ENCODE assay signal across 1 cellular context in the genomic region with DNA sequence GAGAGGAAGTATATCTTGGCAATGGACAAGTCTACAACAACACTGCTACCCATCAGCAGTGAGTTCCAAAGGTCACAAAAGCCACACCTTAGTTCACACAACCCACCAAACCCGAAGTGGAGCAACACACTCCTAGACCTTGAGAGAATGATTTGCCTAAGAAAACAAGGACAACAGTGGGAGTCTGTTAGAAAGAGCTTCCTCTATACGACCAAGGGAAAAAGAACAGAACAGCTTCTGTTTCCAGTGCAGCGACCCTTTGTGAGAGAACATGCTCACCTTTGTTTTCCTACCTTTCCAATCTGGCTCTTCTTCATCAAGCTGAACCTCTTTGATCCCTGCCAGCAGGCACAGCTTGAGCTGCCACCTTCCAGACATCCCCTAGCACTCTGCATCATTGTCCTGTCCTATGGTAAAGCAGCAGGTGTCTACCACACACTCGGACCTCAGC.
TF ChIP-seq lines count a peak whose summit lies in the region.

No MANE protein-coding gene starts in this region.

TF ChIP-seq in HepG2, 621 proteins besides CTCF, POLR2A, EP300 and RAD21 (continued from another document):
- TF ChIP-seq, protein P1, sequence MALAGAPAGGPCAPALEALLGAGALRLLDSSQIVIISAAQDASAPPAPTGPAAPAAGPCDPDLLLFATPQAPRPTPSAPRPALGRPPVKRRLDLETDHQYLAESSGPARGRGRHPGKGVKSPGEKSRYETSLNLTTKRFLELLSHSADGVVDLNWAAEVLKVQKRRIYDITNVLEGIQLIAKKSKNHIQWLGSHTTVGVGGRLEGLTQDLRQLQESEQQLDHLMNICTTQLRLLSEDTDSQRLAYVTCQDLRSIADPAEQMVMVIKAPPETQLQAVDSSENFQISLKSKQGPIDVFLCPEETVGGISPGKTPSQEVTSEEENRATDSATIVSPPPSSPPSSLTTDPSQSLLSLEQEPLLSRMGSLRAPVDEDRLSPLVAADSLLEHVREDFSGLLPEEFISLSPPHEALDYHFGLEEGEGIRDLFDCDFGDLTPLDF (CRISPR knock-in tag; IDR thresholded peaks at IDR 0.05): no peak
- TF ChIP-seq ZNF275 (CRISPR knock-in tag; IDR thresholded peaks at IDR 0.05; ENCODE audit: borderline replicate concordance): no peak
- TF ChIP-seq CHD2 (IDR thresholded peaks at IDR 0.05; ENCODE audit: low read depth, low read length): no peak
- 0 out of 2 replicates have a peak, but pooled peaks have one; percentile 40 for TF ChIP-seq TFE3 (CRISPR knock-in tag; IDR thresholded peaks at IDR 0.05)
- no peak for TF ChIP-seq HNRNPH1 (optimal IDR thresholded peaks at IDR 0.05; ENCODE audit: low read depth, low read length)
- TF ChIP-seq ZNF512B (CRISPR knock-in tag; IDR thresholded peaks at IDR 0.05; ENCODE audit: borderline replicate concordance): no peak
- no peak for TF ChIP-seq KLF11 (CRISPR knock-in tag; IDR thresholded peaks at IDR 0.05)
- TF ChIP-seq ZNF556 (CRISPR knock-in tag; IDR thresholded peaks at IDR 0.05; ENCODE audit: borderline replicate concordance): 0 out of 2 replicates have a peak, but pooled peaks have one; percentile 22
- TF ChIP-seq, protein P2, sequence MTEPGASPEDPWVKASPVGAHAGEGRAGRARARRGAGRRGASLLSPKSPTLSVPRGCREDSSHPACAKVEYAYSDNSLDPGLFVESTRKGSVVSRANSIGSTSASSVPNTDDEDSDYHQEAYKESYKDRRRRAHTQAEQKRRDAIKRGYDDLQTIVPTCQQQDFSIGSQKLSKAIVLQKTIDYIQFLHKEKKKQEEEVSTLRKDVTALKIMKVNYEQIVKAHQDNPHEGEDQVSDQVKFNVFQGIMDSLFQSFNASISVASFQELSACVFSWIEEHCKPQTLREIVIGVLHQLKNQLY (CRISPR knock-in tag; IDR thresholded peaks at IDR 0.05): peak; percentile 61
- TF ChIP-seq JARID2 (CRISPR knock-in tag; IDR thresholded peaks at IDR 0.05; ENCODE audit: insufficient replicate concordance): no peak
- TF ChIP-seq ZNF121 (CRISPR knock-in tag; IDR thresholded peaks at IDR 0.05): peak; percentile 37; the same call in 1 of the 2 replicates
- TF ChIP-seq, protein P3, sequence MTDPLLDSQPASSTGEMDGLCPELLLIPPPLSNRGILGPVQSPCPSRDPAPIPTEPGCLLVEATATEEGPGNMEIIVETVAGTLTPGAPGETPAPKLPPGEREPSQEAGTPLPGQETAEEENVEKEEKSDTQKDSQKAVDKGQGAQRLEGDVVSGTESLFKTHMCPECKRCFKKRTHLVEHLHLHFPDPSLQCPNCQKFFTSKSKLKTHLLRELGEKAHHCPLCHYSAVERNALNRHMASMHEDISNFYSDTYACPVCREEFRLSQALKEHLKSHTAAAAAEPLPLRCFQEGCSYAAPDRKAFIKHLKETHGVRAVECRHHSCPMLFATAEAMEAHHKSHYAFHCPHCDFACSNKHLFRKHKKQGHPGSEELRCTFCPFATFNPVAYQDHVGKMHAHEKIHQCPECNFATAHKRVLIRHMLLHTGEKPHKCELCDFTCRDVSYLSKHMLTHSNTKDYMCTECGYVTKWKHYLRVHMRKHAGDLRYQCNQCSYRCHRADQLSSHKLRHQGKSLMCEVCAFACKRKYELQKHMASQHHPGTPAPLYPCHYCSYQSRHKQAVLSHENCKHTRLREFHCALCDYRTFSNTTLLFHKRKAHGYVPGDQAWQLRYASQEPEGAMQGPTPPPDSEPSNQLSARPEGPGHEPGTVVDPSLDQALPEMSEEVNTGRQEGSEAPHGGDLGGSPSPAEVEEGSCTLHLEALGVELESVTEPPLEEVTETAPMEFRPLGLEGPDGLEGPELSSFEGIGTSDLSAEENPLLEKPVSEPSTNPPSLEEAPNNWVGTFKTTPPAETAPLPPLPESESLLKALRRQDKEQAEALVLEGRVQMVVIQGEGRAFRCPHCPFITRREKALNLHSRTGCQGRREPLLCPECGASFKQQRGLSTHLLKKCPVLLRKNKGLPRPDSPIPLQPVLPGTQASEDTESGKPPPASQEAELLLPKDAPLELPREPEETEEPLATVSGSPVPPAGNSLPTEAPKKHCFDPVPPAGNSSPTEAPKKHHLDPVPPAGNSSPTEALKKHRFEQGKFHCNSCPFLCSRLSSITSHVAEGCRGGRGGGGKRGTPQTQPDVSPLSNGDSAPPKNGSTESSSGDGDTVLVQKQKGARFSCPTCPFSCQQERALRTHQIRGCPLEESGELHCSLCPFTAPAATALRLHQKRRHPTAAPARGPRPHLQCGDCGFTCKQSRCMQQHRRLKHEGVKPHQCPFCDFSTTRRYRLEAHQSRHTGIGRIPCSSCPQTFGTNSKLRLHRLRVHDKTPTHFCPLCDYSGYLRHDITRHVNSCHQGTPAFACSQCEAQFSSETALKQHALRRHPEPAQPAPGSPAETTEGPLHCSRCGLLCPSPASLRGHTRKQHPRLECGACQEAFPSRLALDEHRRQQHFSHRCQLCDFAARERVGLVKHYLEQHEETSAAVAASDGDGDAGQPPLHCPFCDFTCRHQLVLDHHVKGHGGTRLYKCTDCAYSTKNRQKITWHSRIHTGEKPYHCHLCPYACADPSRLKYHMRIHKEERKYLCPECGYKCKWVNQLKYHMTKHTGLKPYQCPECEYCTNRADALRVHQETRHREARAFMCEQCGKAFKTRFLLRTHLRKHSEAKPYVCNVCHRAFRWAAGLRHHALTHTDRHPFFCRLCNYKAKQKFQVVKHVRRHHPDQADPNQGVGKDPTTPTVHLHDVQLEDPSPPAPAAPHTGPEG (CRISPR knock-in tag; IDR thresholded peaks at IDR 0.05): no peak
- no peak for TF ChIP-seq ZNF790 (CRISPR knock-in tag; IDR thresholded peaks at IDR 0.05; ENCODE audit: borderline replicate concordance)
- TF ChIP-seq SMAD3 (CRISPR knock-in tag; IDR thresholded peaks at IDR 0.05): no peak
- TF ChIP-seq, protein P4, sequence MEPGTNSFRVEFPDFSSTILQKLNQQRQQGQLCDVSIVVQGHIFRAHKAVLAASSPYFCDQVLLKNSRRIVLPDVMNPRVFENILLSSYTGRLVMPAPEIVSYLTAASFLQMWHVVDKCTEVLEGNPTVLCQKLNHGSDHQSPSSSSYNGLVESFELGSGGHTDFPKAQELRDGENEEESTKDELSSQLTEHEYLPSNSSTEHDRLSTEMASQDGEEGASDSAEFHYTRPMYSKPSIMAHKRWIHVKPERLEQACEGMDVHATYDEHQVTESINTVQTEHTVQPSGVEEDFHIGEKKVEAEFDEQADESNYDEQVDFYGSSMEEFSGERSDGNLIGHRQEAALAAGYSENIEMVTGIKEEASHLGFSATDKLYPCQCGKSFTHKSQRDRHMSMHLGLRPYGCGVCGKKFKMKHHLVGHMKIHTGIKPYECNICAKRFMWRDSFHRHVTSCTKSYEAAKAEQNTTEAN (CRISPR knock-in tag; conservative IDR thresholded peaks at IDR 0.05): peak; percentile 39; the same call in 1 of the 2 replicates
- no peak for TF ChIP-seq HOXA9 (CRISPR knock-in tag; IDR thresholded peaks at IDR 0.05; ENCODE audit: borderline replicate concordance)
- TF ChIP-seq ZMAT3 (CRISPR knock-in tag; conservative IDR thresholded peaks at IDR 0.05): no peak
- peak; percentile 29; the same call in 1 of the 2 replicates for TF ChIP-seq REPIN1 (CRISPR knock-in tag; IDR thresholded peaks at IDR 0.05; ENCODE audit: borderline replicate concordance, low read depth)
- TF ChIP-seq DPF2 (CRISPR knock-in tag; IDR thresholded peaks at IDR 0.05; ENCODE audit: borderline replicate concordance, low read depth): peak; percentile 38; the same call in 1 of the 2 replicates
- peak; percentile 62; the same call in 1 of the 2 replicates for TF ChIP-seq RFX5 (IDR thresholded peaks at IDR 0.05; ENCODE audit: low read depth, low read length)
- TF ChIP-seq NONO (IDR thresholded peaks at IDR 0.05): no peak
- peak; percentile 63; the same call in 1 of the 2 replicates for TF ChIP-seq NONO (CRISPR knock-in tag; conservative IDR thresholded peaks at IDR 0.05)
